In the genomic region with DNA sequence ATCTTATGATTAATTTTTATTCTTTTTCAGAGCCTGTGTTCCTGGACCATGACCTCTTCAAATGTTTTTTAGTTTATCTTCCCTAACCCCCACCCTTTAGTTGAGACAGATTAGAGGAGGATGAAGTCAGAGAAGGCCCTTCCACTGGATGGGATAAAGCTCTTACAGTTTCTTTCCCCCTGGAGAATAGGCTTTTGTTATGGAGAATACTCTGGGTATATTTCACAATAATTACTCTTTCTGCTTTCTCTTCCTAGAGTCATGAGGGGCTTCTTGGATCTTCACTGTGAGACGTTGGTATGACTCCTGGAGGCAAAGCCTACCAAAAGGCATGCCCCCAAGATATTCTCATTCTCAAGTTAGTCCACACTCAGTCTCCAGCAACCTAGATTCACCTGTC, we compare ENCODE assay signal across 24 cellular contexts.
DNase-seq lines count a peak whose midpoint lies in the region; ATAC-seq and TF ChIP-seq lines count a peak whose summit lies in the region.
"Had no signal": no experiment of that assay in that cellular context is flagged by ENCODE, and none has a peak within 500 bp of the region (broad histone marks: within the 10 kb centered on the region; RNA-seq: fewer than 3 reads in every experiment).

No MANE protein-coding gene starts in this region.

- H3K27me3 Mint-ChIP-seq in Caco-2 (ENCODE audit: insufficient read depth, unreplicated experiment), result no peaks in the 10 kb centered on the region
- H3K27me3 Mint-ChIP-seq: CD4-positive, alpha-beta T cell had no signal

- H3K9me3 Mint-ChIP-seq in Caco-2 (ENCODE audit: unreplicated experiment), result peaks cover 6% of the 10 kb centered on the region

- ATAC-seq in sciatic nerve (peak; percentile 47), aorta (ENCODE audit: low FRiP score) (peak; percentile 15)
- ATAC-seq: A549; CD8-positive, alpha-beta T cell; GM12878 had no signal

- peak overlapping the region; percentile 14 for H2AFZ ChIP-seq in hepatocyte

- H3K4me1 Mint-ChIP-seq in Caco-2 (ENCODE audit: low read depth, unreplicated experiment), result peaks cover 15% of the 10 kb centered on the region
- H3K4me1 Mint-ChIP-seq: B cell had no signal

- H3K4me3 ChIP-seq in Caco-2 (ENCODE audit: low read depth, low read length) (no peak overlapping the region), hepatocyte (no peak overlapping the region), aorta (ENCODE audit: low read length in 2 of 2) (no peak overlapping the region)
- H3K4me3 ChIP-seq: A549, BLaER1, GM12878 had no signal

- H3K9me3 ChIP-seq in Caco-2 (no peaks in the 10 kb centered on the region), hepatocyte (ENCODE audit: low read depth) (no peaks in the 10 kb centered on the region), aorta (ENCODE audit: control insufficient read depth, low read length) (no peaks in the 10 kb centered on the region)

- H3K9me2 ChIP-seq in hepatocyte (replicated peaks; ENCODE audit: insufficient read depth), result no peaks in the 10 kb centered on the region

- H3K79me2 ChIP-seq in hepatocyte, result no peaks in the 10 kb centered on the region

- H3K4me3 Mint-ChIP-seq in Caco-2 (ENCODE audit: unreplicated experiment), result no peak overlapping the region
- H3K4me3 Mint-ChIP-seq: B cell; CD14-positive monocyte; CD4-positive, alpha-beta T cell; CD8-positive, alpha-beta T cell had no signal

- H3K27ac ChIP-seq in hepatocyte (peak overlapping the region; percentile 59), aorta (ENCODE audit: low read depth in 1 of 2, low read length in 2 of 2) (no peak overlapping the region)
- H3K27ac ChIP-seq: 22Rv1, A549, BLaER1 had no signal

- peak overlapping the region; percentile 60 for H3K27ac Mint-ChIP-seq in Caco-2 (ENCODE audit: unreplicated experiment)
- H3K27ac Mint-ChIP-seq: B cell; CD14-positive monocyte; CD4-positive, alpha-beta T cell; CD8-positive, alpha-beta T cell had no signal

- TF ChIP-seq CTCF in Caco-2 (IDR thresholded peaks at IDR 0.05; ENCODE audit: insufficient read depth in 1 of 2, low read depth in 1 of 2, low read length in 1 of 2, severe bottlenecking in 1 of 2, unreplicated experiment in 1 of 2) (no peak), hepatocyte (IDR thresholded peaks at IDR 0.05; ENCODE audit: poor library complexity) (no peak)

- H3K36me3 ChIP-seq in Caco-2 (ENCODE audit: control insufficient read depth, insufficient read depth, low read length), result no peaks in the 10 kb centered on the region
- no peaks in the 10 kb centered on the region for H3K36me3 ChIP-seq in hepatocyte (replicated peaks; ENCODE audit: insufficient read depth, low read depth)
- H3K36me3 ChIP-seq in aorta (ENCODE audit: control insufficient read depth in 1 of 2, insufficient read depth in 2 of 2, low read length in 1 of 2), result no peaks in the 10 kb centered on the region
- H3K36me3 ChIP-seq: BLaER1 had no signal

- no TSS peak for BruUV-seq in Caco-2 (replicated peaks; lab: Mats Ljungman, UMichigan)

- POLR2A ChIA-PET in Caco-2 (lab: Charles Lee), result no interaction called here

- CTCF ChIA-PET in Caco-2 (lab: Charles Lee), result interaction anchor here (0.6 kb wide), 1 partner anchor 187 kb away, joined by 3 read pairs; no protein-coding TSS in a partner anchor

- H3K4me2 ChIP-seq in hepatocyte, result peak overlapping the region; percentile 2
- H3K4me2 ChIP-seq: A549, BLaER1 had no signal

- WGBS in hepatocyte (ENCODE audit: low lambda C conversion rate, missing lambda C conversion rate), result 94% methylated on average over 1 of the region's 1 CpG
- 93 to 96% methylated on average over 1 of the region's 1 CpG for WGBS in aorta, 2 donors

- H3K4me1 ChIP-seq in Caco-2 (peaks cover 29% of the 10 kb centered on the region), hepatocyte (ENCODE audit: insufficient read depth) (peaks cover 13% of the 10 kb centered on the region), aorta (ENCODE audit: control insufficient read depth in 1 of 2, insufficient read depth in 2 of 2, low read length in 2 of 2) (peaks cover 0 to 4% of the 10 kb centered on the region in 2 donors)
- H3K4me1 ChIP-seq: A549 had no signal

- no peaks in the 10 kb centered on the region for H4K20me1 ChIP-seq in hepatocyte (ENCODE audit: insufficient read depth, poor library complexity, severe bottlenecking)
- H4K20me1 ChIP-seq: BLaER1 had no signal

- no peaks in the 10 kb centered on the region for H3K27me3 ChIP-seq in Caco-2 (replicated peaks; ENCODE audit: control insufficient read depth, insufficient read depth, low read length)
- no peaks in the 10 kb centered on the region for H3K27me3 ChIP-seq in hepatocyte
- no peaks in the 10 kb centered on the region for H3K27me3 ChIP-seq in aorta (ENCODE audit: control insufficient read depth in 1 of 2, insufficient read depth in 2 of 2, low read length in 1 of 2)
- H3K27me3 ChIP-seq: BLaER1 had no signal

- no peaks in the 10 kb centered on the region for H3K36me3 Mint-ChIP-seq in Caco-2 (ENCODE audit: insufficient read depth, unreplicated experiment)
- H3K36me3 Mint-ChIP-seq: CD14-positive monocyte; CD8-positive, alpha-beta T cell had no signal

- intact Hi-C loops in Caco-2 (cut with micrococcal nuclease; ENCODE audit: unreplicated experiment), result no loop called here
- intact Hi-C loops in sciatic nerve (cut with DNase I), result no loop called here
- intact Hi-C loops in aorta (cut with DNase I), result no loop called here

- DNase-seq in Caco-2 (no peak), hepatocyte (ENCODE audit: low spot score) (no peak), sciatic nerve (ENCODE audit: low spot score) (no peak), aorta (no peak), CD1c-positive myeloid dendritic cell (ENCODE audit: extremely low spot score) (no peak), epidermal melanocyte (ENCODE audit: insufficient read length, low spot score) (no peak), kidney tubule cell (ENCODE audit: low spot score) (no peak)
- DNase-seq: AML-193; C1 segment of cervical spinal cord; CD4-positive, alpha-beta T cell; CD8-positive, alpha-beta T cell; DMS 273 treated with DMSO at 0.1 percent for 48 hours; DMS153; DMS53; DMS79; DND-41; EL; GDM1 had no signal
